2 cellular contexts compared by ENCODE assay signal in the genomic region with DNA sequence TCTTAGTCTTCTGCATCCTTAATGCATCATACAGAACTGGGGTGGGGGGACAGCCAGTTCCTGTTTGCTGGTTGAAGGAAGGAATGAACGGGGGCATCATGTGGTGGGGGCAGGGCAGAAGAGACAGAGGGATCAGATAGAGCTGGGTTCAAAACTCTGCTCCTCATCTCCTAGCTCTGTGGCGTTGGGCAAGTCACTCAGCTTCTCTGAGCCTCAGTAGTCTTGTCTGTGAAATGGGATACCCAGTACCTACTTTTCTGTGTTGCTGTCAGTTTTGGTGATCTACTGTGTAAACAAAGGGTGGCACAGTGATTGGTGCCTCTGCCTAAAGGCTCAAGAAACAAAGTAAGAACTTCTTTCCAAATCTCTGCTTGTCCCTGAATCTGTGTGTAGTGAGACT.
TF ChIP-seq lines count a peak whose summit lies in the region.

No MANE protein-coding gene starts in this region.

TF ChIP-seq in H1, 55 proteins besides CTCF, POLR2A, EP300 and RAD21:
- TF ChIP-seq RBBP5 (IDR thresholded peaks at IDR 0.05; ENCODE audit: borderline replicate concordance, low read depth, low read length) (no peak), TAF7 (optimal IDR thresholded peaks at IDR 0.05; ENCODE audit: borderline replicate concordance, low read depth, low read length) (no peak), JUN (IDR thresholded peaks at IDR 0.05; ENCODE audit: low read depth, low read length) (no peak), SP1 (IDR thresholded peaks at IDR 0.05; ENCODE audit: low read depth, low read length) (no peak), CBX5 (IDR thresholded peaks at IDR 0.05; ENCODE audit: low read depth, low read length) (no peak), ZNF274 (IDR thresholded peaks at IDR 0.05; ENCODE audit: borderline replicate concordance, extremely low read depth, low read length) (no peak), NRF1 (IDR thresholded peaks at IDR 0.05; ENCODE audit: low read depth, low read length) (no peak), BCL11A (IDR thresholded peaks at IDR 0.05; ENCODE audit: low read depth in 2 of 2, low read length in 2 of 2) (no peak), SIN3A (conservative IDR thresholded peaks at IDR 0.05 in 1 of 2, IDR thresholded peaks at IDR 0.05 in 1 of 2; ENCODE audit: low read depth in 1 of 2, low read length in 2 of 2) (no peak), HDAC2 (IDR thresholded peaks at IDR 0.05; ENCODE audit: borderline replicate concordance in 1 of 2, low read depth in 2 of 2, low read length in 2 of 2) (0 out of 4 replicates have a peak, but pooled peaks of 1 of the 2 experiments have one; percentile 57), SIX5 (IDR thresholded peaks at IDR 0.05; ENCODE audit: low read depth, low read length) (no peak), KDM1A (IDR thresholded peaks at IDR 0.05; ENCODE audit: borderline replicate concordance, low read length) (peak; percentile 91; the same call in 1 of the 2 replicates), SIRT6 (IDR thresholded peaks at IDR 0.05; ENCODE audit: low read length) (no peak), KDM5A (IDR thresholded peaks at IDR 0.05; ENCODE audit: low read length) (no peak)

TF ChIP-seq in HepG2, 621 proteins besides CTCF, POLR2A, EP300 and RAD21 (continues in another document):
- 0 out of 2 replicates have a peak, but pooled peaks have one; percentile 10 for TF ChIP-seq CBFB (CRISPR knock-in tag; IDR thresholded peaks at IDR 0.05)
- no peak for TF ChIP-seq MEIS1 (CRISPR knock-in tag; IDR thresholded peaks at IDR 0.05; ENCODE audit: borderline replicate concordance)
- TF ChIP-seq MTF2 (CRISPR knock-in tag; IDR thresholded peaks at IDR 0.05; ENCODE audit: borderline replicate concordance), result no peak
- TF ChIP-seq DZIP1 (CRISPR knock-in tag; IDR thresholded peaks at IDR 0.05), result no peak
- TF ChIP-seq, protein P1, sequence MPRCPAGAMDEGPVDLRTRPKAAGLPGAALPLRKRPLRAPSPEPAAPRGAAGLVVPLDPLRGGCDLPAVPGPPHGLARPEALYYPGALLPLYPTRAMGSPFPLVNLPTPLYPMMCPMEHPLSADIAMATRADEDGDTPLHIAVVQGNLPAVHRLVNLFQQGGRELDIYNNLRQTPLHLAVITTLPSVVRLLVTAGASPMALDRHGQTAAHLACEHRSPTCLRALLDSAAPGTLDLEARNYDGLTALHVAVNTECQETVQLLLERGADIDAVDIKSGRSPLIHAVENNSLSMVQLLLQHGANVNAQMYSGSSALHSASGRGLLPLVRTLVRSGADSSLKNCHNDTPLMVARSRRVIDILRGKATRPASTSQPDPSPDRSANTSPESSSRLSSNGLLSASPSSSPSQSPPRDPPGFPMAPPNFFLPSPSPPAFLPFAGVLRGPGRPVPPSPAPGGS (CRISPR knock-in tag; IDR thresholded peaks at IDR 0.05), result no peak
- no peak for TF ChIP-seq HDAC2 (CRISPR knock-in tag; IDR thresholded peaks at IDR 0.05)
- TF ChIP-seq ATRX (CRISPR knock-in tag; IDR thresholded peaks at IDR 0.05; ENCODE audit: borderline replicate concordance), result no peak
- TF ChIP-seq ZNF160 (CRISPR knock-in tag; IDR thresholded peaks at IDR 0.05), result no peak
- TF ChIP-seq STAT6 (CRISPR knock-in tag; IDR thresholded peaks at IDR 0.05; ENCODE audit: borderline replicate concordance), result no peak
- TF ChIP-seq ZNF768 (CRISPR knock-in tag; IDR thresholded peaks at IDR 0.05), result peak; percentile 87
- TF ChIP-seq ZNF850 (CRISPR knock-in tag; conservative IDR thresholded peaks at IDR 0.05), result no peak
- TF ChIP-seq ZNF607 (CRISPR knock-in tag; IDR thresholded peaks at IDR 0.05; ENCODE audit: borderline replicate concordance), result no peak
- TF ChIP-seq SNRNP70 (IDR thresholded peaks at IDR 0.05; ENCODE audit: low read depth, low read length), result no peak
- TF ChIP-seq ZNF629 (CRISPR knock-in tag; conservative IDR thresholded peaks at IDR 0.05), result peak; percentile 97
- TF ChIP-seq RCOR2 (CRISPR knock-in tag; IDR thresholded peaks at IDR 0.05), result 0 out of 2 replicates have a peak, but pooled peaks have one; percentile 29
- TF ChIP-seq, protein P2, sequence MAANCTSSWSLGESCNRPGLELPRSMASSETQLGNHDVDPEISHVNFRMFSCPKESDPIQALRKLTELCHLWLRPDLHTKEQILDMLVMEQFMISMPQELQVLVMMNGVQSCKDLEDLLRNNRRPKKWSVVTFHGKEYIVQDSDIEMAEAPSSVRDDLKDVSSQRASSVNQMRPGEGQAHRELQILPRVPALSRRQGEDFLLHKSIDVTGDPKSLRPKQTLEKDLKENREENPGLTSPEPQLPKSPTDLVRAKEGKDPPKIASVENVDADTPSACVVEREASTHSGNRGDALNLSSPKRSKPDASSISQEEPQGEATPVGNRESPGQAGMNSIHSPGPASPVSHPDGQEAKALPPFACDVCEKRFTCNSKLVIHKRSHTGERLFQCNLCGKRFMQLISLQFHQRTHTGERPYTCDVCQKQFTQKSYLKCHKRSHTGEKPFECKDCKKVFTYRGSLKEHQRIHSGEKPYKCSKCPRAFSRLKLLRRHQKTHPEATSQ (CRISPR knock-in tag; IDR thresholded peaks at IDR 0.05; ENCODE audit: borderline replicate concordance), result no peak
- no peak for TF ChIP-seq ZNF3 (CRISPR knock-in tag; IDR thresholded peaks at IDR 0.05)
- TF ChIP-seq GLI4 (CRISPR knock-in tag; IDR thresholded peaks at IDR 0.05; ENCODE audit: borderline replicate concordance), result no peak
- no peak for TF ChIP-seq NAIF1 (CRISPR knock-in tag; IDR thresholded peaks at IDR 0.05; ENCODE audit: borderline replicate concordance)
- TF ChIP-seq, protein P3, sequence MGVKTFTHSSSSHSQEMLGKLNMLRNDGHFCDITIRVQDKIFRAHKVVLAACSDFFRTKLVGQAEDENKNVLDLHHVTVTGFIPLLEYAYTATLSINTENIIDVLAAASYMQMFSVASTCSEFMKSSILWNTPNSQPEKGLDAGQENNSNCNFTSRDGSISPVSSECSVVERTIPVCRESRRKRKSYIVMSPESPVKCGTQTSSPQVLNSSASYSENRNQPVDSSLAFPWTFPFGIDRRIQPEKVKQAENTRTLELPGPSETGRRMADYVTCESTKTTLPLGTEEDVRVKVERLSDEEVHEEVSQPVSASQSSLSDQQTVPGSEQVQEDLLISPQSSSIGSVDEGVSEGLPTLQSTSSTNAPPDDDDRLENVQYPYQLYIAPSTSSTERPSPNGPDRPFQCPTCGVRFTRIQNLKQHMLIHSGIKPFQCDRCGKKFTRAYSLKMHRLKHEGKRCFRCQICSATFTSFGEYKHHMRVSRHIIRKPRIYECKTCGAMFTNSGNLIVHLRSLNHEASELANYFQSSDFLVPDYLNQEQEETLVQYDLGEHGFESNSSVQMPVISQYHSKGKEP (CRISPR knock-in tag; IDR thresholded peaks at IDR 0.05), result no peak
- no peak for TF ChIP-seq ZMYM2 (CRISPR knock-in tag; IDR thresholded peaks at IDR 0.05)
- TF ChIP-seq IRX3 (CRISPR knock-in tag; IDR thresholded peaks at IDR 0.05; ENCODE audit: borderline replicate concordance, low read depth), result no peak
- no peak for TF ChIP-seq U2AF1 (optimal IDR thresholded peaks at IDR 0.05; ENCODE audit: low read depth, low read length)
- no peak for TF ChIP-seq MED1 (CRISPR knock-in tag; IDR thresholded peaks at IDR 0.05)
- no peak for TF ChIP-seq FOXO4 (CRISPR knock-in tag; conservative IDR thresholded peaks at IDR 0.05)
- TF ChIP-seq SIX4 (CRISPR knock-in tag; IDR thresholded peaks at IDR 0.05), result no peak
- 0 out of 2 replicates have a peak, but pooled peaks have one; percentile 8 for TF ChIP-seq ZNF879 (CRISPR knock-in tag; IDR thresholded peaks at IDR 0.05)
- TF ChIP-seq REL (CRISPR knock-in tag; conservative IDR thresholded peaks at IDR 0.05), result no peak
- no peak for TF ChIP-seq ZNF296 (CRISPR knock-in tag; conservative IDR thresholded peaks at IDR 0.05)
- no peak for TF ChIP-seq ZNF10 (CRISPR knock-in tag; IDR thresholded peaks at IDR 0.05; ENCODE audit: borderline replicate concordance, low read depth)
- TF ChIP-seq, protein P4, sequence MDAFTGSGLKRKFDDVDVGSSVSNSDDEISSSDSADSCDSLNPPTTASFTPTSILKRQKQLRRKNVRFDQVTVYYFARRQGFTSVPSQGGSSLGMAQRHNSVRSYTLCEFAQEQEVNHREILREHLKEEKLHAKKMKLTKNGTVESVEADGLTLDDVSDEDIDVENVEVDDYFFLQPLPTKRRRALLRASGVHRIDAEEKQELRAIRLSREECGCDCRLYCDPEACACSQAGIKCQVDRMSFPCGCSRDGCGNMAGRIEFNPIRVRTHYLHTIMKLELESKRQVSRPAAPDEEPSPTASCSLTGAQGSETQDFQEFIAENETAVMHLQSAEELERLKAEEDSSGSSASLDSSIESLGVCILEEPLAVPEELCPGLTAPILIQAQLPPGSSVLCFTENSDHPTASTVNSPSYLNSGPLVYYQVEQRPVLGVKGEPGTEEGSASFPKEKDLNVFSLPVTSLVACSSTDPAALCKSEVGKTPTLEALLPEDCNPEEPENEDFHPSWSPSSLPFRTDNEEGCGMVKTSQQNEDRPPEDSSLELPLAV (CRISPR knock-in tag; conservative IDR thresholded peaks at IDR 0.05; ENCODE audit: low read depth), result no peak
- no peak for TF ChIP-seq FOXK1 (CRISPR knock-in tag; IDR thresholded peaks at IDR 0.05; ENCODE audit: borderline replicate concordance, low read depth)
- TF ChIP-seq, protein P5, sequence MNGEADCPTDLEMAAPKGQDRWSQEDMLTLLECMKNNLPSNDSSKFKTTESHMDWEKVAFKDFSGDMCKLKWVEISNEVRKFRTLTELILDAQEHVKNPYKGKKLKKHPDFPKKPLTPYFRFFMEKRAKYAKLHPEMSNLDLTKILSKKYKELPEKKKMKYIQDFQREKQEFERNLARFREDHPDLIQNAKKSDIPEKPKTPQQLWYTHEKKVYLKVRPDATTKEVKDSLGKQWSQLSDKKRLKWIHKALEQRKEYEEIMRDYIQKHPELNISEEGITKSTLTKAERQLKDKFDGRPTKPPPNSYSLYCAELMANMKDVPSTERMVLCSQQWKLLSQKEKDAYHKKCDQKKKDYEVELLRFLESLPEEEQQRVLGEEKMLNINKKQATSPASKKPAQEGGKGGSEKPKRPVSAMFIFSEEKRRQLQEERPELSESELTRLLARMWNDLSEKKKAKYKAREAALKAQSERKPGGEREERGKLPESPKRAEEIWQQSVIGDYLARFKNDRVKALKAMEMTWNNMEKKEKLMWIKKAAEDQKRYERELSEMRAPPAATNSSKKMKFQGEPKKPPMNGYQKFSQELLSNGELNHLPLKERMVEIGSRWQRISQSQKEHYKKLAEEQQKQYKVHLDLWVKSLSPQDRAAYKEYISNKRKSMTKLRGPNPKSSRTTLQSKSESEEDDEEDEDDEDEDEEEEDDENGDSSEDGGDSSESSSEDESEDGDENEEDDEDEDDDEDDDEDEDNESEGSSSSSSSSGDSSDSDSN (CRISPR knock-in tag; IDR thresholded peaks at IDR 0.05), result no peak
- no peak for TF ChIP-seq NFIB (CRISPR knock-in tag; IDR thresholded peaks at IDR 0.05; ENCODE audit: borderline replicate concordance)
- no peak for TF ChIP-seq ZNF354B (CRISPR knock-in tag; IDR thresholded peaks at IDR 0.05)
- TF ChIP-seq ZFP41 (CRISPR knock-in tag; IDR thresholded peaks at IDR 0.05; ENCODE audit: borderline replicate concordance), result no peak
- TF ChIP-seq ZBTB2 (CRISPR knock-in tag; IDR thresholded peaks at IDR 0.05; ENCODE audit: low read depth), result no peak
